ENCODE assay signal across 1 cellular context in the genomic region with DNA sequence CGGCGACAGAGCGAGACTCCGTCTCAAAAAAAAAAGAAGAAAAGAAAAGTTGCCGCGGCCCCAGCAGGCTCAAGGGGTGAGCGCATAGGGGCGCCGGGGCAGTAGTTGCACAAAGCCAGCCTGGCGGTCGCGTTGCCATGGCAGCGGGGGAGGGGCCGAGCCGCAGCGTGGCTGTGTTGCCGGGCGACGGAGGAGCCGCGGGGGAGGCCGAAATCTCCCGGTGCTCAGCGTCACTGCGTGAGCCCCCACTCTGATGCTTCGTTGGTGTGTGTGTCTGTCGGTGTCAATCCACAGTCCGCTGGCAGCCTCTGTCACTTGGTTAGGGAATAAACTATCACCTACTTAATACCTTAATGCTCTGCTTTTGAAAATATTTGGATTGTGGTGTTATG.
TF ChIP-seq lines count a peak whose summit lies in the region.

No MANE protein-coding gene starts in this region.

TF ChIP-seq in GM12878, 131 proteins besides CTCF, POLR2A, EP300 and RAD21 (continued from another document):
- TF ChIP-seq, protein P1, sequence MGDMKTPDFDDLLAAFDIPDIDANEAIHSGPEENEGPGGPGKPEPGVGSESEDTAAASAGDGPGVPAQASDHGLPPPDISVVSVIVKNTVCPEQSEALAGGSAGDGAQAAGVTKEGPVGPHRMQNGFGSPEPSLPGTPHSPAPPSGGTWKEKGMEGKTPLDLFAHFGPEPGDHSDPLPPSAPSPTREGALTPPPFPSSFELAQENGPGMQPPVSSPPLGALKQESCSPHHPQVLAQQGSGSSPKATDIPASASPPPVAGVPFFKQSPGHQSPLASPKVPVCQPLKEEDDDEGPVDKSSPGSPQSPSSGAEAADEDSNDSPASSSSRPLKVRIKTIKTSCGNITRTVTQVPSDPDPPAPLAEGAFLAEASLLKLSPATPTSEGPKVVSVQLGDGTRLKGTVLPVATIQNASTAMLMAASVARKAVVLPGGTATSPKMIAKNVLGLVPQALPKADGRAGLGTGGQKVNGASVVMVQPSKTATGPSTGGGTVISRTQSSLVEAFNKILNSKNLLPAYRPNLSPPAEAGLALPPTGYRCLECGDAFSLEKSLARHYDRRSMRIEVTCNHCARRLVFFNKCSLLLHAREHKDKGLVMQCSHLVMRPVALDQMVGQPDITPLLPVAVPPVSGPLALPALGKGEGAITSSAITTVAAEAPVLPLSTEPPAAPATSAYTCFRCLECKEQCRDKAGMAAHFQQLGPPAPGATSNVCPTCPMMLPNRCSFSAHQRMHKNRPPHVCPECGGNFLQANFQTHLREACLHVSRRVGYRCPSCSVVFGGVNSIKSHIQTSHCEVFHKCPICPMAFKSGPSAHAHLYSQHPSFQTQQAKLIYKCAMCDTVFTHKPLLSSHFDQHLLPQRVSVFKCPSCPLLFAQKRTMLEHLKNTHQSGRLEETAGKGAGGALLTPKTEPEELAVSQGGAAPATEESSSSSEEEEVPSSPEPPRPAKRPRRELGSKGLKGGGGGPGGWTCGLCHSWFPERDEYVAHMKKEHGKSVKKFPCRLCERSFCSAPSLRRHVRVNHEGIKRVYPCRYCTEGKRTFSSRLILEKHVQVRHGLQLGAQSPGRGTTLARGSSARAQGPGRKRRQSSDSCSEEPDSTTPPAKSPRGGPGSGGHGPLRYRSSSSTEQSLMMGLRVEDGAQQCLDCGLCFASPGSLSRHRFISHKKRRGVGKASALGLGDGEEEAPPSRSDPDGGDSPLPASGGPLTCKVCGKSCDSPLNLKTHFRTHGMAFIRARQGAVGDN (IDR thresholded peaks at IDR 0.05): no peak
- TF ChIP-seq RFX5 (IDR thresholded peaks at IDR 0.05; ENCODE audit: low read depth, low read length): no peak
TF ChIP-seq in GM12878: peak in this region for 14.
